Comparison of ENCODE assay signal across 14 cellular contexts in the genomic region with DNA sequence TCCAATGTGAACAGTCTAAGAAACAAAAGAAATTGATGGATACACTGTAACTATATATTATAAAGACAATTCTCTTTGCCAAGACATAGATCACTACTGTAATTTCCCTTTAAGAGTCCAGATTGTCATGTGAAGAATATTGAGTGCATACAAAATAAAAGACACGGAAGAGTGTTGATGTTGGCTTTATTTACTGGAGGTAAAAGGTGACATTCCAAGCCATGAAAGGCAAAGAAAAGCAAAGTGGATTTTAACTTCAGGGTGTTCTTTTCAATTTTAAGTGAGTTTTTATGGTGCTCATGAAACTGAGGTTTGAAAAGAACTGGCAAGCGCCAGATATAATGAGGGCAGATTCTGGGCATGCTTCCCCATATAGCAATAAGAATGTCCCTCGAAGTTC.
DNase-seq lines count a peak whose midpoint lies in the region; ATAC-seq and TF ChIP-seq lines count a peak whose summit lies in the region.
"Had no signal": no experiment of that assay in that cellular context is flagged by ENCODE, and none has a peak within 500 bp of the region (broad histone marks: within the 10 kb centered on the region; RNA-seq: fewer than 3 reads in every experiment).

No MANE protein-coding gene starts in this region.

- H3K9me3 ChIP-seq in mucosa of descending colon, result no peaks in the 10 kb centered on the region
- H3K9me3 ChIP-seq in thoracic aorta, result no peaks in the 10 kb centered on the region
- H3K9me3 ChIP-seq in gastroesophageal sphincter, result no peaks in the 10 kb centered on the region

- BruUV-seq in MCF 10A (replicated peaks; lab: Mats Ljungman, UMichigan), result no TSS peak

- H3K4me1 Mint-ChIP-seq in MCF 10A (ENCODE audit: insufficient read depth, unreplicated experiment), result peaks cover 5% of the 10 kb centered on the region
- H3K4me1 Mint-ChIP-seq: B cell had no signal

- H3K27ac Mint-ChIP-seq in MCF 10A (ENCODE audit: low read depth, unreplicated experiment), result peak overlapping the region; percentile 6
- H3K27ac Mint-ChIP-seq: B cell; CD4-positive, alpha-beta T cell had no signal

- H3K4me1 ChIP-seq in mucosa of descending colon (ENCODE audit: low read depth) (no peaks in the 10 kb centered on the region), thoracic aorta (ENCODE audit: control insufficient read depth in 1 of 2, low read depth in 2 of 2) (peaks cover 25 to 46% of the 10 kb centered on the region in 2 donors), gastroesophageal sphincter (peaks cover 0 to 58% (median 3%) of the 10 kb centered on the region in 3 donors)

- POLR2A ChIA-PET in MCF 10A (lab: Yijun Ruan, JAX), result interaction anchor here (0.6 to 1.2 kb wide), 4 partner anchors 8 to 529 kb away, joined by 3 to 4 read pairs (median 4); no protein-coding TSS in a partner anchor

- H3K27me3 ChIP-seq in thoracic aorta (replicated peaks; ENCODE audit: insufficient read depth) (no peaks in the 10 kb centered on the region), gastroesophageal sphincter (no peaks in the 10 kb centered on the region)

- no peak overlapping the region for H3K4me3 Mint-ChIP-seq in MCF 10A (ENCODE audit: unreplicated experiment)
- H3K4me3 Mint-ChIP-seq: B cell; CD4-positive, alpha-beta T cell had no signal

- no peak for TF ChIP-seq POLR2A in gastroesophageal sphincter (IDR thresholded peaks at IDR 0.05)

- no peaks in the 10 kb centered on the region for H3K27me3 Mint-ChIP-seq in MCF 10A (ENCODE audit: insufficient read depth, unreplicated experiment)

- ATAC-seq in mucosa of descending colon, result peak; percentile 53
- ATAC-seq in thoracic aorta (ENCODE audit: insufficient number of reproducible peaks, low FRiP score, low read depth), result no peak
- no peak for ATAC-seq in HG02610 (IDR thresholded peaks at IDR 0.05; ENCODE audit: unreplicated experiment)
- no peak for ATAC-seq in gastroesophageal sphincter

- WGBS in gastroesophageal sphincter (ENCODE audit: low coverage in 1 of 2), 2 donors, result 73 to 76% methylated on average over 3 of the region's 3 CpGs

- H3K27ac ChIP-seq in thoracic aorta (peak overlapping the region; percentile 45 to 46), gastroesophageal sphincter (no peak overlapping the region)

- TF ChIP-seq CTCF in MCF 10A (IDR thresholded peaks at IDR 0.05; ENCODE audit: unreplicated experiment) (no peak), mucosa of descending colon (IDR thresholded peaks at IDR 0.05) (no peak), thoracic aorta (IDR thresholded peaks at IDR 0.05) (no peak), gastroesophageal sphincter (IDR thresholded peaks at IDR 0.05) (no peak)

- H3K4me3 ChIP-seq in mucosa of descending colon (no peak overlapping the region), thoracic aorta (peak overlapping the region; percentile 13), gastroesophageal sphincter (no peak overlapping the region)

- DNase-seq in MCF 10A (ENCODE audit: unreplicated experiment), result no peak
- no peak for DNase-seq in mucosa of descending colon
- DNase-seq in thoracic aorta (ENCODE audit: low spot score), result no peak
- no peak for DNase-seq in middle frontal gyrus (ENCODE audit: extremely low spot score, low spot score)
- DNase-seq: CD4-positive, alpha-beta T cell; DND-41; NCI-H1105 treated with DMSO at 0.1 percent for 48 hours; NCI-H187; NCI-H2171; NCI-H510A had no signal

- H3K9me3 Mint-ChIP-seq in MCF 10A (ENCODE audit: unreplicated experiment), result no peaks in the 10 kb centered on the region
- H3K9me3 Mint-ChIP-seq: CD4-positive, alpha-beta T cell had no signal

- peaks cover 8% of the 10 kb centered on the region for H3K36me3 Mint-ChIP-seq in MCF 10A (ENCODE audit: insufficient read depth, unreplicated experiment)

- H3K36me3 ChIP-seq in mucosa of descending colon (ENCODE audit: low read depth), result no peaks in the 10 kb centered on the region
- H3K36me3 ChIP-seq in thoracic aorta, result no peaks in the 10 kb centered on the region
- H3K36me3 ChIP-seq in gastroesophageal sphincter, result no peaks in the 10 kb centered on the region

- TF ChIP-seq RAD21 in Ishikawa (IDR thresholded peaks at IDR 0.05; ENCODE audit: low read depth), result no peak

- CTCF ChIA-PET in MCF 10A (lab: Yijun Ruan, JAX), result interaction anchor here (0.6 to 4.8 kb wide), 11 partner anchors 11 to 970 kb away, joined by 3 to 56 read pairs (median 5); no protein-coding TSS in a partner anchor

- TF ChIP-seq EP300 in Ishikawa (IDR thresholded peaks at IDR 0.05; ENCODE audit: borderline replicate concordance) (no peak), gastroesophageal sphincter (IDR thresholded peaks at IDR 0.05) (no peak)

- intact Hi-C loops in MCF 10A (cut with micrococcal nuclease) (loop anchor here (5.0 kb wide), 2 partner anchors 92 to 182 kb away; no protein-coding TSS in a partner anchor), mucosa of descending colon (cut with DNase I, micrococcal nuclease) (no loop called here)

TF ChIP-seq in Ishikawa, 13 proteins besides CTCF, POLR2A, EP300 and RAD21:
- TF ChIP-seq, protein P1, sequence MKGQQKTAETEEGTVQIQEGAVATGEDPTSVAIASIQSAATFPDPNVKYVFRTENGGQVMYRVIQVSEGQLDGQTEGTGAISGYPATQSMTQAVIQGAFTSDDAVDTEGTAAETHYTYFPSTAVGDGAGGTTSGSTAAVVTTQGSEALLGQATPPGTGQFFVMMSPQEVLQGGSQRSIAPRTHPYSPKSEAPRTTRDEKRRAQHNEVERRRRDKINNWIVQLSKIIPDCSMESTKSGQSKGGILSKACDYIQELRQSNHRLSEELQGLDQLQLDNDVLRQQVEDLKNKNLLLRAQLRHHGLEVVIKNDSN (IDR thresholded peaks at IDR 0.05), result 0 out of 2 replicates have a peak, but pooled peaks have one; percentile 9
- TF ChIP-seq YY1 (IDR thresholded peaks at IDR 0.05; ENCODE audit: low read depth), result no peak
TF ChIP-seq in Ishikawa: peak in this region for 1.

Comparison
In these comparisons a context has a peak if more than half of its experiments do, and no peak if none do; other contexts are left out.
1. H3K27ac ChIP-seq: peak in thoracic aorta (2 of 2); none in gastroesophageal sphincter (0 of 4).